Comparison of ENCODE assay signal across 19 cellular contexts in the genomic region with DNA sequence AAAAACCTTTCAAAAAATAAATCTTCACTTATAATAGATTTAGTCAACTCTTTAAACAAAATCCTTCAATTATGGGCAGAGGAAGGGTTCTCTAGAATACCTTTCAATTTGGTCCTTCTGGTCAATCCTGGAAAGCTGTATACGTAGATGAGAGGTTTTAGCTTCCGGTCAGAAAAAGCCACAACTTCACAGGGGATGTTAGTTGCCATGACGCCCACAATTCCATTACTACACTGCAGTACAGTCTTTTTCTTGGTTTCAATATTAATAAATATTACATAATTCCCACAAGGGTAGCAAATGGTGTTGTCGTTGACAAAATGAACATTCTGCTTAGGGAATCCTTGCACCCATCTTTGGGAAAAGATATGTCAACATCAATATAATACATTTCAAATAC. TPM values are rescaled to one million over a fixed set of nuclear protein-coding genes. Genes with fewer than 3 reads are reported as not detected.
"Had no signal": no experiment of that assay in that cellular context is flagged by ENCODE, and none has a peak within 500 bp of the region (broad histone marks: within the 10 kb centered on the region; RNA-seq: fewer than 3 reads in every experiment).

No MANE protein-coding gene starts in this region.

- DNase-seq: activated CD4-positive, alpha-beta memory T cell treated with anti-CD3 and anti-CD28 coated beads for 36 hours; activated CD4-positive, alpha-beta T cell treated with anti-CD3 and anti-CD28 coated beads for 4 hours; activated gamma-delta T cell treated with Interleukin-2 at 50 U/mL for 16 hours; activated naive CD8-positive, alpha-beta T cell treated with anti-CD3 and anti-CD28 coated beads for 36 hours; activated T-cell treated with anti-CD3 and anti-CD28 coated beads for 4 hours; amniotic stem cell; colonic mucosa; kidney; left lung; midbrain; ovary; psoas muscle; right cardiac atrium; stimulated activated CD4-positive, alpha-beta T cell treated with anti-CD3 and anti-CD28 coated beads, Interleukin-2, amount 100 ng/mL, for 48 hours; stimulated activated naive CD8-positive, alpha-beta T cell treated with anti-CD3 and anti-CD28 coated beads, Interleukin-15, amount 100 ng/mL, for 72 hours; T-helper 2 cell; transverse colon had no signal

- ATAC-seq: left lung; psoas muscle; right cardiac atrium; stimulated activated naive CD8-positive, alpha-beta T cell treated with anti-CD3 and anti-CD28 coated beads, Interleukin-15, amount 100 ng/mL, for 72 hours had no signal

- H3K27ac Mint-ChIP-seq: activated CD4-positive, alpha-beta memory T cell treated with anti-CD3 and anti-CD28 coated beads for 36 hours; activated naive CD8-positive, alpha-beta T cell treated with anti-CD3 and anti-CD28 coated beads for 36 hours had no signal

- H3K36me3 Mint-ChIP-seq: activated naive CD8-positive, alpha-beta T cell treated with anti-CD3 and anti-CD28 coated beads for 36 hours had no signal

RNA-seq across cellular contexts. Expression of a gene that starts 1.7 kb away (rescaled TPM):
- total RNA-seq: activated naive CD8-positive, alpha-beta T cell treated with anti-CD3 and anti-CD28 coated beads for 36 hours; activated T-helper 1 cell treated with anti-CD3 and anti-CD28 coated beads, Interleukin-12 subunit alpha, Interleukin-12 subunit beta, Interleukin-2, Interleukin-4 antibody, amounts not matched to agents 30 ng/mL and 10 ng/mL and 1 ng/mL, durations not matched to agents 14 hours and 24 hours and 36 hours had no signal

RNA-seq across cellular contexts. Expression of a gene that starts 38.5 kb away (rescaled TPM):
- total RNA-seq: skeletal muscle tissue had no signal
